In genomic region chr1:227952374-227953021, GRCh38 we compare ENCODE assay signal across 29 cellular contexts. TPM values are rescaled to one million over a fixed set of nuclear protein-coding genes. Genes with fewer than 3 reads are reported as not detected.
DNase-seq lines count a peak whose midpoint lies in the region; ATAC-seq and TF ChIP-seq lines count a peak whose summit lies in the region.
"Had no signal": no experiment of that assay in that cellular context is flagged by ENCODE, and none has a peak within 500 bp of the region (broad histone marks: within the 10 kb centered on the region; RNA-seq: fewer than 3 reads in every experiment).

No MANE protein-coding gene starts in this region.

- ATAC-seq in Right ventricle myocardium inferior = no peak
- ATAC-seq in upper lobe of left lung (ENCODE audit: low FRiP score in 2 of 2) = no peak

- H3K9me3 Mint-ChIP-seq in nephron progenitor cell = peaks cover 29% of the 10 kb centered on the region
- peaks cover 16% of the 10 kb centered on the region for H3K9me3 Mint-ChIP-seq in MCF 10A (ENCODE audit: unreplicated experiment)
- H3K9me3 Mint-ChIP-seq: stimulated activated memory B cell treated with anti-CD40 and anti-IgM and Interleukin-4, amounts not matched to agents 10 μg/mL and 1 μg/mL and 100 μg/mL, for 72 hours had no signal

- H3K4me1 Mint-ChIP-seq in nephron progenitor cell (peaks cover 16% of the 10 kb centered on the region), MCF 10A (ENCODE audit: insufficient read depth, unreplicated experiment) (peaks cover 11% of the 10 kb centered on the region)
- H3K4me1 Mint-ChIP-seq: neural crest cell had no signal

- peaks cover 51% of the 10 kb centered on the region for H3K27me3 Mint-ChIP-seq in nephron progenitor cell (ENCODE audit: low read depth, poor library complexity)
- peaks cover 41% of the 10 kb centered on the region for H3K27me3 Mint-ChIP-seq in MCF 10A (ENCODE audit: insufficient read depth, unreplicated experiment)

- 79 to 92% methylated on average over 8 to 18 of the region's 18 CpGs for WGBS in upper lobe of left lung, 2 donors
- 82% methylated on average over 18 of the region's 18 CpGs for WGBS in prostate gland

- peaks cover 0 to 11% of the 10 kb centered on the region in 2 donors for H3K4me1 ChIP-seq in right atrium auricular region
- peaks cover 4% of the 10 kb centered on the region for H3K4me1 ChIP-seq in colonic mucosa
- peaks cover 9 to 14% (median 10%) of the 10 kb centered on the region in 4 donors for H3K4me1 ChIP-seq in upper lobe of left lung
- H3K4me1 ChIP-seq in prostate gland (replicated peaks) = no peaks in the 10 kb centered on the region
- H3K4me1 ChIP-seq: psoas muscle had no signal

- no TSS peak for BruUV-seq in MCF 10A (replicated peaks; lab: Mats Ljungman, UMichigan)

- TF ChIP-seq EP300 in upper lobe of left lung (IDR thresholded peaks at IDR 0.05) = no peak

- TF ChIP-seq CTCF in right atrium auricular region (IDR thresholded peaks at IDR 0.05) (no peak), colonic mucosa (IDR thresholded peaks at IDR 0.05) (no peak), nephron progenitor cell (IDR thresholded peaks at IDR 0.05) (no peak), upper lobe of left lung (IDR thresholded peaks at IDR 0.05) (no peak), prostate gland (IDR thresholded peaks at IDR 0.05) (no peak), MCF 10A (IDR thresholded peaks at IDR 0.05; ENCODE audit: unreplicated experiment) (no peak)

- H3K36me3 Mint-ChIP-seq in nephron progenitor cell (ENCODE audit: low read depth) = no peaks in the 10 kb centered on the region
- H3K36me3 Mint-ChIP-seq in MCF 10A (ENCODE audit: insufficient read depth, unreplicated experiment) = no peaks in the 10 kb centered on the region
- H3K36me3 Mint-ChIP-seq: stimulated activated memory B cell treated with anti-CD40 and anti-IgM and Interleukin-4, amounts not matched to agents 10 μg/mL and 1 μg/mL and 100 μg/mL, for 72 hours; WTC11 had no signal

- no peak overlapping the region for H3K4me3 ChIP-seq in right atrium auricular region
- no peak overlapping the region for H3K4me3 ChIP-seq in colonic mucosa
- H3K4me3 ChIP-seq in upper lobe of left lung = no peak overlapping the region
- H3K4me3 ChIP-seq in prostate gland = no peak overlapping the region
- H3K4me3 ChIP-seq: esophagus muscularis mucosa, GM12878, psoas muscle, smooth muscle cell had no signal

- H3K4me3 Mint-ChIP-seq in nephron progenitor cell (no peak overlapping the region), MCF 10A (ENCODE audit: unreplicated experiment) (no peak overlapping the region)
- H3K4me3 Mint-ChIP-seq: neural crest cell; stimulated activated memory B cell treated with anti-CD40 and anti-IgM and Interleukin-4, amounts not matched to agents 10 μg/mL and 1 μg/mL and 100 μg/mL, for 72 hours; WTC11 had no signal

- intact Hi-C loops in Right ventricle myocardium inferior (cut with DNase I) = no loop called here
- intact Hi-C loops in colonic mucosa (cut with DNase I) = no loop called here
- intact Hi-C loops in prostate gland (cut with DNase I) = no loop called here
- intact Hi-C loops in MCF 10A (cut with micrococcal nuclease) = no loop called here

- no peak overlapping the region for H3K27ac ChIP-seq in right atrium auricular region
- no peak overlapping the region for H3K27ac ChIP-seq in colonic mucosa
- no peak overlapping the region for H3K27ac ChIP-seq in upper lobe of left lung
- no peak overlapping the region for H3K27ac ChIP-seq in prostate gland
- H3K27ac ChIP-seq: esophagus muscularis mucosa, psoas muscle had no signal

- peak overlapping the region; percentile 8 for H3K27ac Mint-ChIP-seq in nephron progenitor cell
- H3K27ac Mint-ChIP-seq in MCF 10A (ENCODE audit: low read depth, unreplicated experiment) = no peak overlapping the region
- H3K27ac Mint-ChIP-seq: stimulated activated memory B cell treated with anti-CD40 and anti-IgM and Interleukin-4, amounts not matched to agents 10 μg/mL and 1 μg/mL and 100 μg/mL, for 72 hours; WTC11 had no signal

- POLR2A ChIA-PET in MCF 10A (lab: Yijun Ruan, JAX) = interaction anchor here (0.8 to 1.3 kb wide), 3 partner anchors 9 to 193 kb away, joined by 4 to 5 read pairs (median 5); partner anchors contain the start of gene ARF1

- H3K36me3 ChIP-seq in right atrium auricular region (no peaks in the 10 kb centered on the region), colonic mucosa (no peaks in the 10 kb centered on the region), upper lobe of left lung (no peaks in the 10 kb centered on the region), prostate gland (no peaks in the 10 kb centered on the region)
- H3K36me3 ChIP-seq: esophagus muscularis mucosa had no signal

- CTCF ChIA-PET in MCF 10A (lab: Yijun Ruan, JAX) = interaction anchor here (0.5 to 2.1 kb wide), 7 partner anchors 19 to 342 kb away, joined by 3 to 10 read pairs (median 4); no protein-coding TSS in a partner anchor

- TF ChIP-seq POLR2A in upper lobe of left lung (IDR thresholded peaks at IDR 0.05) = no peak
- no peak for TF ChIP-seq POLR2A in prostate gland (IDR thresholded peaks at IDR 0.05)

- H3K9me3 ChIP-seq in right atrium auricular region (peaks cover 0 to 9% of the 10 kb centered on the region in 2 donors), colonic mucosa (no peaks in the 10 kb centered on the region), upper lobe of left lung (peaks cover 0 to 2% (median 0%) of the 10 kb centered on the region in 4 donors), prostate gland (no peaks in the 10 kb centered on the region)
- H3K9me3 ChIP-seq: psoas muscle had no signal

- H3K9ac ChIP-seq in colonic mucosa (ENCODE audit: low read depth in 2 of 2, low read length in 2 of 2) = no peak overlapping the region

- DNase-seq in right atrium auricular region (ENCODE audit: low spot score) (peak; percentile 59), Right ventricle myocardium inferior (ENCODE audit: missing footprints) (no peak), colonic mucosa (peak; percentile 8), nephron progenitor cell (no peak), upper lobe of left lung (peak; percentile 19 to 66), prostate gland (ENCODE audit: low spot score) (no peak), UCSD-AML1 (lab: John Stamatoyannopoulos, UW; ENCODE audit: unreplicated experiment) (no peak), MCF 10A (ENCODE audit: unreplicated experiment) (no peak)
- DNase-seq: activated CD4-positive, alpha-beta T cell treated with anti-CD3 and anti-CD28 coated beads, Interleukin-2, amount 50 U/mL, for 4 hours; activated naive CD4-positive, alpha-beta T cell; amniotic stem cell; DND-41; foreskin melanocyte; GOT3; hypothalamus; NCI-H1092 treated with DMSO at 0.1 percent for 48 hours; NCI-H2029; NCI-H2227 treated with DMSO at 0.1 percent for 48 hours; stimulated activated CD4-positive, alpha-beta T cell treated with anti-CD3 and anti-CD28 coated beads, Interleukin-2, amount 100 ng/mL, for 48 hours; T1000 had no signal

- H3K27me3 ChIP-seq in right atrium auricular region = no peaks in the 10 kb centered on the region
- H3K27me3 ChIP-seq in colonic mucosa = peaks cover 10% of the 10 kb centered on the region
- H3K27me3 ChIP-seq in upper lobe of left lung = peaks cover 0 to 9% (median 1%) of the 10 kb centered on the region in 4 donors
- no peaks in the 10 kb centered on the region for H3K27me3 ChIP-seq in prostate gland (replicated peaks; ENCODE audit: insufficient read depth)

RNA-seq across cellular contexts. Expression of gene WNT9A, which starts 4.8 kb away (rescaled TPM):
- total RNA-seq in right atrium auricular region = 1 to 10 TPM in 1 of 2 donors, under 1 TPM in 1; 0.78 to 2.2 TPM
- total RNA-seq in Right ventricle myocardium inferior = 0.73 TPM
- total RNA-seq in colonic mucosa = 1 to 10 TPM; 2.6 to 3.3 TPM
- total RNA-seq in upper lobe of left lung = 10 to 100 TPM in 4 of 6 donors, 1 to 10 TPM in 2; 4.2 to 15.5 (median 10.9) TPM
- 1 to 10 TPM; 1.4 to 2.0 TPM for total RNA-seq in prostate gland
- total RNA-seq in MCF 10A (2022) = 2.6 and 6.6 TPM in 2 replicates
- total RNA-seq: GM12878 had no signal

RNA-seq across cellular contexts. Expression of gene WNT3A, which starts 54.3 kb away (rescaled TPM):
- total RNA-seq in right atrium auricular region = not detected
- total RNA-seq in Right ventricle myocardium inferior = not detected
- not detected for total RNA-seq in colonic mucosa
- 10 to 100 TPM in 2 of 6 donors, 1 to 10 TPM in 4; 1.0 to 19.6 (median 6.4) TPM for total RNA-seq in upper lobe of left lung
- total RNA-seq in prostate gland = 1 to 10 TPM; 2.4 to 4.8 TPM
- 0.10 TPM in 1 of 2 replicates, not detected in the other for total RNA-seq in MCF 10A (2022)
- total RNA-seq: esophagus muscularis mucosa, GM12878, liver, neural crest cell, psoas muscle, temporal lobe had no signal

Comparison
In these comparisons a context has a peak if more than half of its experiments do, and no peak if none do; other contexts are left out.
1. DNase-seq: peak in right atrium auricular region (single experiment), colonic mucosa (single experiment) and upper lobe of left lung (2 of 2); none in Right ventricle myocardium inferior (single experiment), nephron progenitor cell (single experiment), prostate gland (single experiment), UCSD-AML1 (single experiment) and MCF 10A (single experiment).